8 cellular contexts compared by ENCODE assay signal in the genomic region with DNA sequence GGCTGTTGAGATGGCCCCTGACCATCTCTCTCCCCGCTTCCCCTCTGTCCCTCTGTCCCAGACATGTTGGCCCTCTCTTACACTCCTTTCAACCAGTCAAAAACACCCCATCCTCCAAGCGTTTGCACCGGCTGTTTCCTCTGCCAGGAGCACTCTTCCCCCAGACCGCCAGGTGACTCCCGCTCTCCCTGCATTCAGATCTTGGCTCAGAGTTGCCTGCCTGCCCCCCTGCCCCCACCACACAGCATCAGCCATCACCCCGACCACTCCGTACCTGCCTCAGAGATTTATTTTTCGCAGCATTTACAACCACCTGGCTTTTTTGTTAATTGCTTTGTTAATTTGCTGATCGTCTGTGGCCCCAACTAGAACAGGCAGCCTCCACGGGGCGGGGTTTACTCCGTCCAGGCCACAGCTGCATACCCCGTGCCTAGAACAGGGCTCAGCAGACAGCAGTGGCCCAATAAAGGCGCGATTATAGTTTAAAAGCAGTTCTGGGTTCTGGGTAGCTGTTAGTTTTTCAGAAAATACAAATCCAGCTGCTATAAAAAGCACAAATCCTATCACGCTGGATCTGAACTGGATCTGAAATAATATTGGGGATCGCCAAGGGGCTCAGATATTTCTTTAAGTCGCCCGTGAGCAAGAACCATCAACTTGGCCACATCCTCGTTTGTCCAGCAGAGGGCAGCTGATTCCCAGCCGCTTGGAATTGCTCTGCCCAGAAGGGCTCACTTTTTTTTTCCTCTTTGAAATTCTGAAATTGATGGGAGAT.
DNase-seq lines count a peak whose midpoint lies in the region; ATAC-seq and TF ChIP-seq lines count a peak whose summit lies in the region.

No MANE protein-coding gene starts in this region.

- no peaks in the 10 kb centered on the region for H3K9me3 Mint-ChIP-seq in activated CD8-positive, alpha-beta T cell treated with anti-CD3 and anti-CD28 coated beads for 36 hours

- no peak overlapping the region for H3K27ac ChIP-seq in 22Rv1

- DNase-seq in NCI-H2227 (lab: John Stamatoyannopoulos, UW; ENCODE audit: unreplicated experiment) (peak; percentile 56), fibroblast of villous mesenchyme (ENCODE audit: low read depth) (peak; percentile 81), occipital lobe (lab: John Stamatoyannopoulos, UW) (peak; percentile 9)
- peak; percentile 67 for DNase-seq in activated CD8-positive, alpha-beta T cell treated with anti-CD3 and anti-CD28 coated beads for 36 hours

- peak; percentile 89 for TF ChIP-seq CTCF in 22Rv1 (IDR thresholded peaks at IDR 0.05)
- TF ChIP-seq CTCF in GM12873 (IDR thresholded peaks at IDR 0.05; ENCODE audit: insufficient read depth, low read depth, low read length, missing control alignments), result peak; percentile 83
- TF ChIP-seq CTCF in activated CD8-positive, alpha-beta T cell treated with anti-CD3 and anti-CD28 coated beads for 36 hours (IDR thresholded peaks at IDR 0.05), result peak; percentile 81
- TF ChIP-seq CTCF in fibroblast of villous mesenchyme (IDR thresholded peaks at IDR 0.05; ENCODE audit: insufficient read depth, low read depth, low read length), result peak; percentile 64

- POLR2A ChIA-PET in activated CD8-positive, alpha-beta T cell treated with anti-CD3 and anti-CD28 coated beads for 36 hours (lab: Charles Lee), result interaction anchor here (0.6 kb wide), 1 partner anchor 469 kb away, joined by 4 read pairs; no protein-coding TSS in a partner anchor

- no peak overlapping the region for H3K27ac Mint-ChIP-seq in activated CD8-positive, alpha-beta T cell treated with anti-CD3 and anti-CD28 coated beads for 36 hours

- no peaks in the 10 kb centered on the region for H3K4me1 Mint-ChIP-seq in activated CD8-positive, alpha-beta T cell treated with anti-CD3 and anti-CD28 coated beads for 36 hours (ENCODE audit: low read depth)

- no peak for ATAC-seq in activated CD8-positive, alpha-beta T cell treated with anti-CD3 and anti-CD28 coated beads for 36 hours
- ATAC-seq in GM18870 (IDR thresholded peaks at IDR 0.05; ENCODE audit: unreplicated experiment) (no peak), GM18858 (IDR thresholded peaks at IDR 0.05; ENCODE audit: unreplicated experiment) (no peak)

- H3K4me3 Mint-ChIP-seq in activated CD8-positive, alpha-beta T cell treated with anti-CD3 and anti-CD28 coated beads for 36 hours, result no peak overlapping the region

- H3K36me3 Mint-ChIP-seq in activated CD8-positive, alpha-beta T cell treated with anti-CD3 and anti-CD28 coated beads for 36 hours (ENCODE audit: low read depth), result no peaks in the 10 kb centered on the region

- peaks cover 22% of the 10 kb centered on the region for H3K27me3 Mint-ChIP-seq in activated CD8-positive, alpha-beta T cell treated with anti-CD3 and anti-CD28 coated beads for 36 hours

- H3K4me3 ChIP-seq in fibroblast of villous mesenchyme (ENCODE audit: low read depth, low read length), result no peak overlapping the region

- CTCF ChIA-PET in activated CD8-positive, alpha-beta T cell treated with anti-CD3 and anti-CD28 coated beads for 36 hours (lab: Charles Lee), result interaction anchor here (0.9 to 3.4 kb wide), 13 partner anchors 8 to 448 kb away, joined by 3 to 20 read pairs (median 4); no protein-coding TSS in a partner anchor

- intact Hi-C loops in activated CD8-positive, alpha-beta T cell treated with anti-CD3 and anti-CD28 coated beads for 36 hours (cut with micrococcal nuclease), result loop anchor here (2.0 kb wide), 1 partner anchor 446 kb away; no protein-coding TSS in a partner anchor

Comparison
In these comparisons a context has a peak if more than half of its experiments do, and no peak if none do; other contexts are left out.
1. DNase-seq: peak in every context shown above with its lines; median percentile 81 in fibroblast of villous mesenchyme; 67 in activated CD8-positive, alpha-beta T cell treated with anti-CD3 and anti-CD28 coated beads for 36 hours; 56 in NCI-H2227; 9 in occipital lobe.